9 cellular contexts compared by ENCODE assay signal in the genomic region with DNA sequence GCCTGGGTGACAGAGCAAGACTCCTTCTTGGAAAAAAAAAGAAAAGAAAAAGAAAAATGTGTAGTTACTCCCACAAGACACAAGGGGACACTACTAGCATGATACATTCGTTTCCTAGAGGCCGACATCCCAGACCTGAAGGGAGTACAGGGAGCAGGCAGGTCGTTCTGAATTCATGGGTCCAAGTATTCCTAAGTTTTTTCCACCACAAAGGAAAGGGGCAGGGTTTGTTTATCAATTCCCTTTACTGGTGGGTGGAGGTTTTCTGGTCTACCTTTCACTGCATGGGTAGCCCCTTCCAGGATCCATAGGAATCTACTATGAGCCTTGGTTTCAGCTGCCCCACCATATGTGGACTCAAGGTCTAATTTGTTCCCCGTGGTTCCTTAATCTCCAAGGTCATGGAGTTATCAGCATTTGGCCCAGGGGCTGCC. TPM values are rescaled to one million over a fixed set of nuclear protein-coding genes. Genes with fewer than 3 reads are reported as not detected.
A peak's percentile ranks its signal among the peaks of the same experiment; 100 is the strongest.
DNase-seq lines count a peak whose midpoint lies in the region; ATAC-seq and TF ChIP-seq lines count a peak whose summit lies in the region.
"Had no signal": no experiment of that assay in that cellular context is flagged by ENCODE, and none has a peak within 500 bp of the region (broad histone marks: within the 10 kb centered on the region; RNA-seq: fewer than 3 reads in every experiment).

No MANE protein-coding gene starts in this region.

- no peak overlapping the region for H3K4me3 ChIP-seq in heart right ventricle

- no peaks in the 10 kb centered on the region for H3K27me3 Mint-ChIP-seq in activated naive CD8-positive, alpha-beta T cell treated with anti-CD3 and anti-CD28 coated beads, Interleukin-2, amount 50 U/mL, for 24 hours

- H3K27ac ChIP-seq in heart right ventricle = peak overlapping the region in 9 of 10 donors; percentile 13 to 68 (median 45)

- peak; percentile 64 to 84 (median 82) for TF ChIP-seq CTCF in heart right ventricle (IDR thresholded peaks at IDR 0.05)

- no peaks in the 10 kb centered on the region for H3K36me3 Mint-ChIP-seq in activated naive CD8-positive, alpha-beta T cell treated with anti-CD3 and anti-CD28 coated beads, Interleukin-2, amount 50 U/mL, for 24 hours (ENCODE audit: low read depth)

- no peaks in the 10 kb centered on the region for H3K9me3 ChIP-seq in heart right ventricle

- no peaks in the 10 kb centered on the region for H3K9me3 Mint-ChIP-seq in activated naive CD8-positive, alpha-beta T cell treated with anti-CD3 and anti-CD28 coated beads, Interleukin-2, amount 50 U/mL, for 24 hours
- H3K9me3 Mint-ChIP-seq: T-helper 1 cell treated with Interleukin-12 subunit alpha and Interleukin-12 subunit beta and Interleukin-4 antibody, amounts not matched to agents 30 μg/mL and 1 μg/mL, for 36 hours had no signal

- no peak overlapping the region for H3K27ac Mint-ChIP-seq in activated naive CD8-positive, alpha-beta T cell treated with anti-CD3 and anti-CD28 coated beads, Interleukin-2, amount 50 U/mL, for 24 hours
- H3K27ac Mint-ChIP-seq: T-helper 1 cell treated with Interleukin-12 subunit alpha and Interleukin-12 subunit beta and Interleukin-4 antibody, amounts not matched to agents 30 μg/mL and 1 μg/mL, for 36 hours had no signal

- H3K36me3 ChIP-seq in heart right ventricle = no peaks in the 10 kb centered on the region

- intact Hi-C loops in heart right ventricle (cut with DNase I) = loop anchor here in 7 of 10 donors (1.0 to 5.0 kb wide), 5 partner anchors 51 to 146 kb away; no protein-coding TSS in a partner anchor

- H3K27me3 ChIP-seq in heart right ventricle = no peaks in the 10 kb centered on the region

- ATAC-seq in HG03378 (IDR thresholded peaks at IDR 0.05; ENCODE audit: unreplicated experiment) = peak; percentile 45
- ATAC-seq in activated naive CD8-positive, alpha-beta T cell treated with anti-CD3 and anti-CD28 coated beads, Interleukin-2, amount 50 U/mL, for 24 hours = peak; percentile 76
- peak; percentile 53 to 73 (median 69) for ATAC-seq in heart right ventricle
- ATAC-seq in GM19467 (IDR thresholded peaks at IDR 0.05; ENCODE audit: unreplicated experiment) = no peak
- no peak for ATAC-seq in GM21619 (IDR thresholded peaks at IDR 0.05; ENCODE audit: unreplicated experiment)

- 0 to 3% methylated on average over 4 of the region's 4 CpGs for WGBS in heart right ventricle, 2 donors

- H3K4me1 Mint-ChIP-seq in activated naive CD8-positive, alpha-beta T cell treated with anti-CD3 and anti-CD28 coated beads, Interleukin-2, amount 50 U/mL, for 24 hours = peaks cover 9% of the 10 kb centered on the region

- peaks cover 0 to 33% (median 19%) of the 10 kb centered on the region in 9 donors for H3K4me1 ChIP-seq in heart right ventricle

- no peak overlapping the region for H3K4me3 Mint-ChIP-seq in activated naive CD8-positive, alpha-beta T cell treated with anti-CD3 and anti-CD28 coated beads, Interleukin-2, amount 50 U/mL, for 24 hours
- H3K4me3 Mint-ChIP-seq: T-helper 1 cell treated with Interleukin-12 subunit alpha and Interleukin-12 subunit beta and Interleukin-4 antibody, amounts not matched to agents 30 μg/mL and 1 μg/mL, for 36 hours had no signal

- DNase-seq in D341Med (ENCODE audit: low spot score) (peak; percentile 83), NCI-H510A (lab: John Stamatoyannopoulos, UW) (peak; percentile 45), heart right ventricle (peak in 1 of 2 donors; percentile 50), putamen (ENCODE audit: low spot score) (peak; percentile 67)
- no peak for DNase-seq in activated naive CD8-positive, alpha-beta T cell treated with anti-CD3 and anti-CD28 coated beads, Interleukin-2, amount 50 U/mL, for 24 hours

RNA-seq across cellular contexts. Expression of gene TIGD3, which starts 11.8 kb away (rescaled TPM):
- under 1 TPM in 8 of 10 donors, not detected in 2; 0.11 to 0.87 (median 0.33) TPM for total RNA-seq in heart right ventricle
- under 1 TPM; 0.19 to 0.80 TPM for polyA plus RNA-seq in heart right ventricle

RNA-seq across cellular contexts. Expression of gene SLC25A45, which starts 16.1 kb away (rescaled TPM):
- 10 to 100 TPM in 1 of 10 donors, 1 to 10 TPM in 9; 4.6 to 12.2 (median 8.3) TPM for total RNA-seq in heart right ventricle
- polyA plus RNA-seq in heart right ventricle = 10 to 100 TPM in 1 of 2 donors, 1 to 10 TPM in 1; 3.1 to 10.7 TPM

RNA-seq across cellular contexts. Expression of gene FRMD8, which starts 20.1 kb away (rescaled TPM):
- 10 to 100 TPM in 6 of 10 donors, 1 to 10 TPM in 4; 6.0 to 16.9 (median 12.2) TPM for total RNA-seq in heart right ventricle
- polyA plus RNA-seq in heart right ventricle = 10 to 100 TPM in 1 of 2 donors, 1 to 10 TPM in 1; 9.9 to 12.9 TPM

RNA-seq across cellular contexts. Expression of gene DPF2, which starts 32.7 kb away (rescaled TPM):
- total RNA-seq in heart right ventricle = 10 to 100 TPM; 37.4 to 63.4 (median 50.6) TPM
- 10 to 100 TPM; 24.9 to 32.6 TPM for polyA plus RNA-seq in heart right ventricle

RNA-seq across cellular contexts. Expression of gene CDC42EP2, which starts 51.7 kb away (rescaled TPM):
- 10 to 100 TPM in 4 of 10 donors, 1 to 10 TPM in 6; 3.9 to 21.9 (median 9.0) TPM for total RNA-seq in heart right ventricle
- polyA plus RNA-seq in heart right ventricle = 10 to 100 TPM; 13.2 to 21.1 TPM

Comparison
In these comparisons a context has a peak if more than half of its experiments do, and no peak if none do; other contexts are left out.
1. ATAC-seq: peak in HG03378 (single experiment), activated naive CD8-positive, alpha-beta T cell treated with anti-CD3 and anti-CD28 coated beads, Interleukin-2, amount 50 U/mL, for 24 hours (single experiment) and heart right ventricle (8 of 8); none in GM19467 (single experiment) and GM21619 (single experiment).